Comparison of ENCODE assay signal across 20 cellular contexts in genomic region chrX:116241001-116241400, GRCh38.
A peak's percentile ranks its signal among the peaks of the same experiment; 100 is the strongest.
DNase-seq lines count a peak whose midpoint lies in the region; ATAC-seq and TF ChIP-seq lines count a peak whose summit lies in the region.
"Had no signal": no experiment of that assay in that cellular context is flagged by ENCODE, and none has a peak within 500 bp of the region (broad histone marks: within the 10 kb centered on the region; RNA-seq: fewer than 3 reads in every experiment).

No MANE protein-coding gene starts in this region.

- no peak for ATAC-seq in foreskin keratinocyte
- ATAC-seq in activated CD4-positive, CD25-positive, alpha-beta regulatory T cell treated with anti-CD3 and anti-CD28 coated beads, Interleukin-2, amount 50 U/mL, for 24 hours: no peak

- H3K36me3 ChIP-seq in brain microvascular endothelial cell (replicated peaks) (no peaks in the 10 kb centered on the region), suprapubic skin (no peaks in the 10 kb centered on the region)

- no peak overlapping the region for H3K4me3 ChIP-seq in brain microvascular endothelial cell (ENCODE audit: low read depth, low read length)
- no peak overlapping the region for H3K4me3 ChIP-seq in suprapubic skin

- H3K4me1 Mint-ChIP-seq in Calu3 (ENCODE audit: low read depth, unreplicated experiment): peaks cover 28% of the 10 kb centered on the region
- H3K4me1 Mint-ChIP-seq in glutamatergic neuron (ENCODE audit: low read depth, unreplicated experiment): no peaks in the 10 kb centered on the region
- H3K4me1 Mint-ChIP-seq: B cell; CD14-positive monocyte; CD8-positive, alpha-beta memory T cell had no signal

- H3K4me1 ChIP-seq in foreskin keratinocyte (peaks cover 18% of the 10 kb centered on the region), suprapubic skin (no peaks in the 10 kb centered on the region)

- DNase-seq in Calu3 (no peak), brain microvascular endothelial cell (no peak), foreskin keratinocyte (no peak), suprapubic skin (ENCODE audit: low spot score in 2 of 2) (no peak), glutamatergic neuron (no peak), KBM-7 (no peak)
- DNase-seq in stimulated activated CD4-positive, alpha-beta T cell treated with anti-CD3 and anti-CD28 coated beads, Interleukin-15, amount 100 ng/mL, for 24 hours: no peak
- DNase-seq: CD8-positive, alpha-beta memory T cell; DND-41; KG1; MM.1S; NCI-H1694; NCI-H446 treated with DMSO at 0.1 percent for 48 hours; NCI-H526; NCI-H82; NK-92 treated with Interleukin-12 subunit alpha and Interleukin-12 subunit beta, amount 100 ng/mL, for 24 hours; RPMI8226 had no signal

- H3K27me3 ChIP-seq in brain microvascular endothelial cell (replicated peaks): no peaks in the 10 kb centered on the region
- no peaks in the 10 kb centered on the region for H3K27me3 ChIP-seq in foreskin keratinocyte
- no peaks in the 10 kb centered on the region for H3K27me3 ChIP-seq in suprapubic skin

- in situ Hi-C loops in brain microvascular endothelial cell (cut with HindIII; ENCODE audit: low pct_ligation_motif_present, low sequenced_read_pairs) (no loop called here), KBM-7 (cut with MboI; ENCODE audit: low pct_unique_long_range_greater_than_20kb, low sequenced_read_pairs) (no loop called here)

- H3K27ac ChIP-seq in brain microvascular endothelial cell (peak overlapping the region; percentile 69), foreskin keratinocyte (peak overlapping the region; percentile 75), suprapubic skin (peak overlapping the region; percentile 45)

- no peak for TF ChIP-seq POLR2A in suprapubic skin (IDR thresholded peaks at IDR 0.05)

- H3K9me3 ChIP-seq in suprapubic skin: no peaks in the 10 kb centered on the region

- no peak overlapping the region for H3K4me3 Mint-ChIP-seq in Calu3 (ENCODE audit: low read depth, unreplicated experiment)
- H3K4me3 Mint-ChIP-seq in glutamatergic neuron (ENCODE audit: unreplicated experiment): no peak overlapping the region
- H3K4me3 Mint-ChIP-seq: B cell; CD14-positive monocyte; CD8-positive, alpha-beta memory T cell had no signal

- H3K9me3 Mint-ChIP-seq in Calu3 (ENCODE audit: low read depth, unreplicated experiment): no peaks in the 10 kb centered on the region
- H3K9me3 Mint-ChIP-seq in glutamatergic neuron (ENCODE audit: unreplicated experiment): no peaks in the 10 kb centered on the region

- no TSS peak for BruUV-seq in Calu3 (replicated peaks; lab: Mats Ljungman, UMichigan)

- TF ChIP-seq EP300 in suprapubic skin (IDR thresholded peaks at IDR 0.05): no peak

- TF ChIP-seq CTCF in Calu3 (IDR thresholded peaks at IDR 0.05; ENCODE audit: unreplicated experiment) (no peak), brain microvascular endothelial cell (IDR thresholded peaks at IDR 0.05; ENCODE audit: low read depth, low read length, missing control alignments) (no peak), foreskin keratinocyte (conservative IDR thresholded peaks at IDR 0.05) (no peak), suprapubic skin (IDR thresholded peaks at IDR 0.05) (no peak), glutamatergic neuron (IDR thresholded peaks at IDR 0.05; ENCODE audit: partially characterized antibody, unreplicated experiment) (no peak)

- intact Hi-C loops in Calu3 (cut with micrococcal nuclease; ENCODE audit: unreplicated experiment): loop anchor here (1.0 to 5.0 kb wide), 4 partner anchors 28 to 166 kb away; no protein-coding TSS in a partner anchor

- CTCF ChIA-PET in Calu3 (lab: Charles Lee): no interaction called here

- H3K27ac Mint-ChIP-seq in Calu3 (ENCODE audit: unreplicated experiment): peak overlapping the region; percentile 95
- H3K27ac Mint-ChIP-seq in glutamatergic neuron (ENCODE audit: unreplicated experiment): no peak overlapping the region
- H3K27ac Mint-ChIP-seq: B cell; CD14-positive monocyte; CD8-positive, alpha-beta memory T cell had no signal

- H3K36me3 Mint-ChIP-seq in Calu3 (ENCODE audit: insufficient read depth, unreplicated experiment) (no peaks in the 10 kb centered on the region), glutamatergic neuron (ENCODE audit: unreplicated experiment) (no peaks in the 10 kb centered on the region)
- H3K36me3 Mint-ChIP-seq: CD14-positive monocyte had no signal

- H3K27me3 Mint-ChIP-seq in Calu3 (ENCODE audit: unreplicated experiment): no peaks in the 10 kb centered on the region
- no peaks in the 10 kb centered on the region for H3K27me3 Mint-ChIP-seq in glutamatergic neuron (ENCODE audit: unreplicated experiment)
- H3K27me3 Mint-ChIP-seq: B cell had no signal
